In genomic region chr15:35254052-35254451, GRCh38 we compare ENCODE assay signal across 21 cellular contexts.
"Had no signal": no experiment of that assay in that cellular context is flagged by ENCODE, and none has a peak within 500 bp of the region (broad histone marks: within the 10 kb centered on the region; RNA-seq: fewer than 3 reads in every experiment).

No MANE protein-coding gene starts in this region.

- H3K4me1 ChIP-seq: spleen, testis, tibial nerve, upper lobe of right lung, vagina had no signal

- H3K27me3 Mint-ChIP-seq: dendritic cell treated with granulocyte-macrophage colony-stimulating factor and Interleukin-4, amounts not matched to agents 40 ng/mL and 50 ng/mL, for 4 days; effector memory CD8-positive, alpha-beta T cell; naive B cell; stimulated activated memory B cell treated with anti-CD40 and anti-IgM and Interleukin-4, amounts not matched to agents 10 μg/mL and 1 μg/mL and 100 μg/mL, for 72 hours; stimulated activated naive CD8-positive, alpha-beta T cell treated with anti-CD3 and anti-CD28 coated beads, Interleukin-15, Interleukin-2, amounts not matched to agents 100 ng/mL and 50 ng/mL, for 24 hours had no signal

- H3K27ac Mint-ChIP-seq: dendritic cell treated with granulocyte-macrophage colony-stimulating factor and Interleukin-4, amounts not matched to agents 40 ng/mL and 50 ng/mL, for 4 days; effector memory CD8-positive, alpha-beta T cell; naive B cell; stimulated activated memory B cell treated with anti-CD40 and anti-IgM and Interleukin-4, amounts not matched to agents 10 μg/mL and 1 μg/mL and 100 μg/mL, for 72 hours; stimulated activated naive CD8-positive, alpha-beta T cell treated with anti-CD3 and anti-CD28 coated beads, Interleukin-15, Interleukin-2, amounts not matched to agents 100 ng/mL and 50 ng/mL, for 24 hours had no signal

- H3K27me3 ChIP-seq: foreskin keratinocyte, spleen, testis, tibial nerve, upper lobe of right lung, vagina had no signal

- H3K36me3 Mint-ChIP-seq: naive B cell; stimulated activated memory B cell treated with anti-CD40 and anti-IgM and Interleukin-4, amounts not matched to agents 10 μg/mL and 1 μg/mL and 100 μg/mL, for 72 hours had no signal

- DNase-seq: effector memory CD8-positive, alpha-beta T cell; foreskin keratinocyte; left colon; left ventricle myocardium superior; mesenchymal stem cell; naive B cell; posterior cingulate gyrus; spleen; stimulated activated CD4-positive, alpha-beta T cell treated with anti-CD3 and anti-CD28 coated beads, Interleukin-15, amount 100 ng/mL, for 24 hours; stimulated activated CD4-positive, alpha-beta T cell treated with anti-CD3 and anti-CD28 coated beads, Interleukin-1b, Interleukin-23, amount 100 ng/mL, for 48 hours; stimulated activated CD4-positive, alpha-beta T cell treated with anti-CD3 and anti-CD28 coated beads, Interleukin-4, amount 100 ng/mL, for 24 hours; testis; upper lobe of right lung had no signal

- H3K9me3 Mint-ChIP-seq: dendritic cell treated with granulocyte-macrophage colony-stimulating factor and Interleukin-4, amounts not matched to agents 40 ng/mL and 50 ng/mL, for 4 days; naive B cell; stimulated activated memory B cell treated with anti-CD40 and anti-IgM and Interleukin-4, amounts not matched to agents 10 μg/mL and 1 μg/mL and 100 μg/mL, for 72 hours; stimulated activated naive CD8-positive, alpha-beta T cell treated with anti-CD3 and anti-CD28 coated beads, Interleukin-15, Interleukin-2, amounts not matched to agents 100 ng/mL and 50 ng/mL, for 24 hours had no signal

- H3K4me3 Mint-ChIP-seq: dendritic cell treated with granulocyte-macrophage colony-stimulating factor and Interleukin-4, amounts not matched to agents 40 ng/mL and 50 ng/mL, for 4 days; effector memory CD8-positive, alpha-beta T cell; naive B cell; neural crest cell; stimulated activated memory B cell treated with anti-CD40 and anti-IgM and Interleukin-4, amounts not matched to agents 10 μg/mL and 1 μg/mL and 100 μg/mL, for 72 hours; stimulated activated naive CD8-positive, alpha-beta T cell treated with anti-CD3 and anti-CD28 coated beads, Interleukin-15, Interleukin-2, amounts not matched to agents 100 ng/mL and 50 ng/mL, for 24 hours had no signal

- H3K4me3 ChIP-seq: lung, spleen, testis, tibial nerve, upper lobe of right lung, vagina had no signal

- H3K27ac ChIP-seq: foreskin keratinocyte, spleen, testis, tibial nerve, upper lobe of right lung, vagina had no signal

- ATAC-seq: effector memory CD8-positive, alpha-beta T cell; foreskin keratinocyte; left colon; left ventricle myocardium superior; sciatic nerve; stimulated activated memory B cell treated with anti-CD40 and anti-IgM and Interleukin-4, amounts not matched to agents 10 μg/mL and 1 μg/mL and 100 μg/mL, for 72 hours; upper lobe of right lung had no signal

- H3K9me3 ChIP-seq: spleen, testis, tibial nerve, upper lobe of right lung, vagina had no signal

- H3K36me3 ChIP-seq: spleen, upper lobe of right lung, vagina had no signal

- H3K4me1 Mint-ChIP-seq: naive B cell; stimulated activated memory B cell treated with anti-CD40 and anti-IgM and Interleukin-4, amounts not matched to agents 10 μg/mL and 1 μg/mL and 100 μg/mL, for 72 hours had no signal
